11 cellular contexts compared by ENCODE assay signal in the genomic region with DNA sequence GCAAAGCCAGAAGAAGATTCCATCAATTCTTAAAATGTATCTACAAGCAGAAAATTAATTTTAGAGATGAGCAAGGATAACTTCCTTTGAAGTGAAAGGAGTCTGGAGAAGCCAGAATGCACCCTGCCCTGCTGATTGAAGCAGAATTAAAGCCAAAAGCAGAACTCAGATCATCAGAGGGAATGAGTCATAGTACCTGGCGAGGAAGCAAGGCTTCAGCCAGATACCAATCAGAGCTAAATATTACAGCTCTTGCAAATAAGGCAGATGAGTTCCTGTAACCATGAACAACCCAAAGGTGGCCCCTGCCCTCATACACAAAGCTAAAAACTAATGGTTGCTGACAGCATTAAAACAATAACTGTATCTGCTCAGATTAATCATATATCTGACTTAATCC. TPM values are rescaled to one million over a fixed set of nuclear protein-coding genes. Genes with fewer than 3 reads are reported as not detected.
DNase-seq lines count a peak whose midpoint lies in the region; ATAC-seq, FAIRE-seq and TF ChIP-seq lines count a peak whose summit lies in the region.
"Had no signal": no experiment of that assay in that cellular context is flagged by ENCODE, and none has a peak within 500 bp of the region (broad histone marks: within the 10 kb centered on the region; RNA-seq: fewer than 3 reads in every experiment).

No MANE protein-coding gene starts in this region.

- peaks cover 0 to 2% of the 10 kb centered on the region in 2 experiments; a peak in 1 of 4 replicates for H3K27me3 ChIP-seq in GM12878 (replicated peaks in 1 of 2; ENCODE audit: control insufficient read depth in 2 of 2, insufficient read depth in 2 of 2, low read length in 1 of 2)

- DNase-seq in GDM1 (lab: John Stamatoyannopoulos, UW) (peak; percentile 8), NAMALWA (ENCODE audit: low spot score) (peak; percentile 13), GM12878 (ENCODE audit: low read depth, low spot score) (no peak), omental fat pad (ENCODE audit: low spot score) (no peak), left colon (no peak), GF-D8 (lab: John Stamatoyannopoulos, UW) (no peak), H54 (ENCODE audit: insufficient read length, low spot score) (no peak)
- DNase-seq: NCI-H748 treated with DMSO at 0.1 percent for 48 hours, WERI-Rb-1 had no signal

- no peak for TF ChIP-seq EP300 in GM12878 (IDR thresholded peaks at IDR 0.05; ENCODE audit: borderline replicate concordance in 1 of 2, control insufficient read depth in 1 of 2, low read depth in 2 of 2, low read length in 2 of 2)

- no peaks in the 10 kb centered on the region for H4K20me1 ChIP-seq in GM12878 (ENCODE audit: control insufficient read depth, insufficient read depth)

- H3K4me3 ChIP-seq in GM12878 = no peak overlapping the region

- H2AFZ ChIP-seq in GM12878 (ENCODE audit: control insufficient read depth, low read depth, low read length) = no peak overlapping the region

- BruUV-seq in GM12878 (replicated peaks; lab: Mats Ljungman, UMichigan) = no TSS peak

- no peak for TF ChIP-seq POLR2A in GM12878 (IDR thresholded peaks at IDR 0.05; ENCODE audit: low read depth, low read length)
- no peak for TF ChIP-seq POLR2A in H54 (IDR thresholded peaks at IDR 0.05; ENCODE audit: low read depth, low read length)

- H3K4me1 ChIP-seq in GM12878 (ENCODE audit: control insufficient read depth, insufficient read depth, low read length) = no peaks in the 10 kb centered on the region

- no peaks in the 10 kb centered on the region for H3K79me2 ChIP-seq in GM12878 (ENCODE audit: control insufficient read depth, insufficient read depth, low read length)

- intact Hi-C loops in GM12878 (cut with micrococcal nuclease; ENCODE audit: unreplicated experiment) (no loop called here), left colon (cut with DNase I, micrococcal nuclease) (no loop called here)

- in situ Hi-C loops in GM12878 (cut with MboI) = no loop called here

- TF ChIP-seq RAD21 in GM12878 (IDR thresholded peaks at IDR 0.05; ENCODE audit: insufficient read depth, low read depth, low read length) = no peak

- H3K9me3 ChIP-seq in GM12878 (replicated peaks; ENCODE audit: control insufficient read depth, insufficient read depth, low read length) = peaks cover 4% of the 10 kb centered on the region

- no peaks in the 10 kb centered on the region for H3K36me3 ChIP-seq in GM12878 (ENCODE audit: control insufficient read depth in 2 of 2, insufficient read depth in 2 of 2, low read length in 1 of 2)
- H3K36me3 ChIP-seq: WERI-Rb-1 had no signal

- no peak overlapping the region for H3K27ac ChIP-seq in GM12878 (ENCODE audit: control insufficient read depth, insufficient read depth)
- H3K27ac ChIP-seq: WERI-Rb-1 had no signal

- RAD21 ChIA-PET in GM12878 (lab: Charles Lee; ENCODE audit: unreplicated experiment) = no interaction called here

- no peak for FAIRE-seq in GM12878 (lab: Jason Lieb, UNC)
- no peak for FAIRE-seq in H54 (lab: Jason Lieb, UNC)

- H3K9ac ChIP-seq in GM12878 (ENCODE audit: control insufficient read depth, insufficient read depth, low read length) = no peak overlapping the region

- SMC1A ChIA-PET in GM12878 (lab: Charles Lee; ENCODE audit: uncharacterized antibody, unreplicated experiment) = no interaction called here

- no peak overlapping the region for H3K4me2 ChIP-seq in GM12878 (ENCODE audit: control insufficient read depth, insufficient read depth)

- TF ChIP-seq CTCF in GM12878 (IDR thresholded peaks at IDR 0.05 in 2 of 3, conservative IDR thresholded peaks at IDR 0.05 in 1 of 3; ENCODE audit: control insufficient read depth in 2 of 3, extremely low read depth in 1 of 3, insufficient read depth in 1 of 3, low read depth in 3 of 3, low read length in 3 of 3) = no peak
- no peak for TF ChIP-seq CTCF in omental fat pad (IDR thresholded peaks at IDR 0.05)

- ATAC-seq in GM12878 (peak; percentile 63), omental fat pad (ENCODE audit: low FRiP score) (peak; percentile 85), left colon (no peak), GM19395 (IDR thresholded peaks at IDR 0.05; ENCODE audit: unreplicated experiment) (no peak)

- CTCF ChIA-PET in GM12878 (lab: Yijun Ruan, JAX) = no interaction called here

- POLR2A ChIA-PET in GM12878 (lab: Charles Lee) = no interaction called here

- WGBS in GM12878 (ENCODE audit: insufficient coverage, insufficient replicate concordance, low lambda C conversion rate, missing lambda C conversion rate) = 0% methylated on average over 1 of the region's 1 CpG

TF ChIP-seq in GM12878, 131 proteins besides CTCF, POLR2A, EP300 and RAD21 (continues in another document):
- TF ChIP-seq HDAC6 (IDR thresholded peaks at IDR 0.05; ENCODE audit: unreplicated experiment) = no peak
- no peak for TF ChIP-seq ZNF217 (IDR thresholded peaks at IDR 0.05)
- no peak for TF ChIP-seq JUNB (IDR thresholded peaks at IDR 0.05)
- no peak for TF ChIP-seq LARP7 (IDR thresholded peaks at IDR 0.05)
- no peak for TF ChIP-seq NBN (IDR thresholded peaks at IDR 0.05)
- no peak for TF ChIP-seq PML (IDR thresholded peaks at IDR 0.05; ENCODE audit: low read length)
- TF ChIP-seq BACH1 (IDR thresholded peaks at IDR 0.05; ENCODE audit: borderline replicate concordance) = no peak
- no peak for TF ChIP-seq CBX3 (IDR thresholded peaks at IDR 0.05; ENCODE audit: borderline replicate concordance, low read depth)
- TF ChIP-seq, protein P1, sequence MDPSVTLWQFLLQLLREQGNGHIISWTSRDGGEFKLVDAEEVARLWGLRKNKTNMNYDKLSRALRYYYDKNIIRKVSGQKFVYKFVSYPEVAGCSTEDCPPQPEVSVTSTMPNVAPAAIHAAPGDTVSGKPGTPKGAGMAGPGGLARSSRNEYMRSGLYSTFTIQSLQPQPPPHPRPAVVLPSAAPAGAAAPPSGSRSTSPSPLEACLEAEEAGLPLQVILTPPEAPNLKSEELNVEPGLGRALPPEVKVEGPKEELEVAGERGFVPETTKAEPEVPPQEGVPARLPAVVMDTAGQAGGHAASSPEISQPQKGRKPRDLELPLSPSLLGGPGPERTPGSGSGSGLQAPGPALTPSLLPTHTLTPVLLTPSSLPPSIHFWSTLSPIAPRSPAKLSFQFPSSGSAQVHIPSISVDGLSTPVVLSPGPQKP (IDR thresholded peaks at IDR 0.05; ENCODE audit: low read depth, low read length) = no peak
- TF ChIP-seq USF2 (IDR thresholded peaks at IDR 0.05; ENCODE audit: borderline replicate concordance, low read depth, low read length) = no peak
- TF ChIP-seq DPF2 (IDR thresholded peaks at IDR 0.05) = no peak
- TF ChIP-seq KAT2A (conservative IDR thresholded peaks at IDR 0.05; ENCODE audit: control insufficient read depth, low read depth, low read length) = no peak
- TF ChIP-seq KDM1A (IDR thresholded peaks at IDR 0.05; ENCODE audit: borderline replicate concordance) = no peak
- no peak for TF ChIP-seq MTA3 (IDR thresholded peaks at IDR 0.05; ENCODE audit: borderline replicate concordance, low read length)
- TF ChIP-seq CEBPB (IDR thresholded peaks at IDR 0.05; ENCODE audit: borderline replicate concordance in 1 of 2, low read depth in 2 of 2, low read length in 2 of 2) = no peak

RNA-seq across cellular contexts. Expression of gene HTR7, which starts 10.4 kb away (rescaled TPM):
- total RNA-seq in GM12878 (2013; cell fraction: nucleolus; rRNA removed) = 10.0 and 10.2 TPM in 2 replicates
- total RNA-seq in GM12878 (2014; rRNA removed) = 0.06 and 0.11 TPM in 2 replicates
- not detected in 2 replicates for total RNA-seq in GM12878 (2014; rRNA removed; fragmentation: Illumina TruSeq; extraction: Trizol)
- not detected in 2 replicates for total RNA-seq in GM12878 (2021)
- polyA plus RNA-seq in GM12878 (2011; ENCODE audit: low read depth) = not detected
- 1.2 and 1.3 TPM in 2 replicates for polyA plus RNA-seq in GM12878 (2011; rRNA removed)
- polyA plus RNA-seq in GM12878 (2011; cell fraction: cytosol; rRNA removed) = 0.95 and 1.3 TPM in 2 replicates
- 1.1 and 1.4 TPM in 2 replicates for polyA plus RNA-seq in GM12878 (2011; cell fraction: nucleus; rRNA removed)
- polyA plus RNA-seq in GM12878 (2012) = not detected in 2 replicates
- 0.01 TPM in 1 of 2 replicates, not detected in the other for polyA plus RNA-seq in GM12878 (2014; fragmentation: Illumina TruSeq; extraction: Trizol)
- under 1 TPM; 0.04 to 0.06 TPM for polyA plus RNA-seq in GM12878 (2014; fragmentation: Nextera tagmentation; extraction: Ambion mirVana)
- polyA plus RNA-seq in GM12878 (2014; rRNA removed) = 0.08 TPM in 1 of 2 replicates, not detected in the other
- not detected for polyA plus RNA-seq in GM12878 (2016; fragmentation: Nextera tagmentation; extraction: Ambion mirVana)
- polyA minus RNA-seq in GM12878 (2011; rRNA and poly(A)+ RNA removed) = 2.8 and 3.9 TPM in 2 replicates
- 0.80 and 0.83 TPM in 2 replicates for polyA minus RNA-seq in GM12878 (2011; cell fraction: cytosol; rRNA and poly(A)+ RNA removed)
- polyA minus RNA-seq in GM12878 (2011; cell fraction: nucleus; rRNA and poly(A)+ RNA removed) = 5.1 and 7.1 TPM in 2 replicates
- 1 to 10 TPM in 1 of 4 donors, under 1 TPM in 3; 0.19 to 2.0 (median 0.61) TPM for total RNA-seq in omental fat pad
- total RNA-seq in left colon = under 1 TPM; 0.21 to 0.61 TPM
- polyA plus RNA-seq: IgD-negative memory B cell had no signal

RNA-seq across cellular contexts. Expression of gene RPP30, which starts 24.3 kb away (rescaled TPM):
- total RNA-seq in GM12878 (2013; cell fraction: nucleolus; rRNA removed) = 47.7 and 48.2 TPM in 2 replicates
- 70.7 and 78.9 TPM in 2 replicates for total RNA-seq in GM12878 (2014; rRNA removed)
- total RNA-seq in GM12878 (2014; rRNA removed; fragmentation: Illumina TruSeq; extraction: Trizol) = 71.1 and 71.2 TPM in 2 replicates
- 48.0 and 51.4 TPM in 2 replicates for total RNA-seq in GM12878 (2021)
- 34.3 TPM for polyA plus RNA-seq in GM12878 (2011; ENCODE audit: low read depth)
- polyA plus RNA-seq in GM12878 (2011; rRNA removed) = 62.2 and 81.9 TPM in 2 replicates
- 29.5 and 31.7 TPM in 2 replicates for polyA plus RNA-seq in GM12878 (2011; cell fraction: cytosol; rRNA removed)
- polyA plus RNA-seq in GM12878 (2011; cell fraction: nucleus; rRNA removed) = 43.1 and 45.5 TPM in 2 replicates
- 41.8 and 46.5 TPM in 2 replicates for polyA plus RNA-seq in GM12878 (2012)
- 73.9 and 85.6 TPM in 2 replicates for polyA plus RNA-seq in GM12878 (2014; fragmentation: Illumina TruSeq; extraction: Trizol)
- 100 to 1,000 TPM; 178 to 208 TPM for polyA plus RNA-seq in GM12878 (2014; fragmentation: Nextera tagmentation; extraction: Ambion mirVana)
- polyA plus RNA-seq in GM12878 (2014; rRNA removed) = 56.5 and 65.4 TPM in 2 replicates
- polyA plus RNA-seq in GM12878 (2016; fragmentation: Nextera tagmentation; extraction: Ambion mirVana) = 100 to 1,000 TPM; 127 to 129 TPM
- polyA minus RNA-seq in GM12878 (2011; rRNA and poly(A)+ RNA removed) = 41.0 and 47.5 TPM in 2 replicates
- 16.3 and 19.8 TPM in 2 replicates for polyA minus RNA-seq in GM12878 (2011; cell fraction: cytosol; rRNA and poly(A)+ RNA removed)
- polyA minus RNA-seq in GM12878 (2011; cell fraction: nucleus; rRNA and poly(A)+ RNA removed) = 16.0 and 22.0 TPM in 2 replicates
- total RNA-seq in omental fat pad = 10 to 100 TPM; 23.1 to 29.9 (median 26.6) TPM
- 10 to 100 TPM; 19.4 to 20.4 TPM for total RNA-seq in left colon

Comparison
In these comparisons a context has a peak if more than half of its experiments do, and no peak if none do; other contexts are left out.
1. DNase-seq: peak in GDM1 (single experiment) and NAMALWA (single experiment); none in GM12878 (single experiment), omental fat pad (single experiment), left colon (0 of 2), GF-D8 (single experiment) and H54 (single experiment).
2. ATAC-seq: peak in GM12878 (single experiment) and omental fat pad (single experiment); none in left colon (single experiment) and GM19395 (single experiment).